In genomic region chr17:81166033-81166472, GRCh38 we compare ENCODE assay signal across 10 cellular contexts. TPM values are rescaled to one million over a fixed set of nuclear protein-coding genes. Genes with fewer than 3 reads are reported as not detected.
DNase-seq lines count a peak whose midpoint lies in the region; ATAC-seq, FAIRE-seq and TF ChIP-seq lines count a peak whose summit lies in the region.
"Had no signal": no experiment of that assay in that cellular context is flagged by ENCODE, and none has a peak within 500 bp of the region (broad histone marks: within the 10 kb centered on the region; RNA-seq: fewer than 3 reads in every experiment).

Gene AATK, minus strand, starts transcription at chr17:81166221. Its CDS starts 229 bp downstream, at chr17:81165992.

- H3K36me3 Mint-ChIP-seq in naive thymus-derived CD4-positive, alpha-beta T cell = no peaks in the 10 kb centered on the region

- TF ChIP-seq CTCF in AG04450 (IDR thresholded peaks at IDR 0.05; ENCODE audit: low read depth, low read length) (no peak), heart left ventricle (IDR thresholded peaks at IDR 0.05) (no peak), pancreas (IDR thresholded peaks at IDR 0.05) (no peak)

- peak within 1 kb of the TSS in 5 of 10 donors; percentile 23 to 76 (median 29) for H3K4me3 Mint-ChIP-seq in naive thymus-derived CD4-positive, alpha-beta T cell

- 1 to 13% (median 4%) methylated on average over 7 to 61 of the region's 62 CpGs for WGBS in heart left ventricle, 4 donors
- WGBS in pancreas, 2 donors = 1% methylated on average over 17 to 56 of the region's 62 CpGs

- H3K27me3 Mint-ChIP-seq in naive thymus-derived CD4-positive, alpha-beta T cell = peaks cover 0 to 19% (median 15%) of the 10 kb centered on the region in 5 donors

- intact Hi-C loops in heart left ventricle (cut with DNase I) = no loop called here
- intact Hi-C loops in pancreas (cut with DNase I) = no loop called here
- intact Hi-C loops in naive thymus-derived CD4-positive, alpha-beta T cell (cut with micrococcal nuclease) = no loop called here

- no peak for FAIRE-seq in pancreas (lab: Jason Lieb, UNC)

- H3K27ac ChIP-seq in AG04450 (ENCODE audit: low read depth, low read length) (no peak within 1 kb of the TSS), heart left ventricle (peak within 1 kb of the TSS in 5 of 12 donors; percentile 19 to 47 (median 40)), pancreas (peak within 1 kb of the TSS; percentile 87 to 93 (median 90))
- no peak within 1 kb of the TSS for H3K27ac ChIP-seq in naive thymus-derived CD4-positive, alpha-beta T cell (ENCODE audit: low read depth, low read length)
- H3K27ac ChIP-seq: epithelial cell of prostate had no signal

- H3K9me3 ChIP-seq in AG04450 (ENCODE audit: control insufficient read depth, insufficient read depth, low read length) = no peaks in the 10 kb centered on the region; the same call in 1 of the 2 replicates
- H3K9me3 ChIP-seq in heart left ventricle = no peaks in the 10 kb centered on the region
- H3K9me3 ChIP-seq in pancreas = no peaks in the 10 kb centered on the region
- no peaks in the 10 kb centered on the region for H3K9me3 ChIP-seq in naive thymus-derived CD4-positive, alpha-beta T cell (ENCODE audit: control insufficient read depth in 2 of 3, low read length in 3 of 3)

- H3K4me1 ChIP-seq in heart left ventricle = peaks cover 0 to 15% (median 4%) of the 10 kb centered on the region in 12 donors
- H3K4me1 ChIP-seq in pancreas = peaks cover 0 to 20% (median 16%) of the 10 kb centered on the region in 3 donors
- no peaks in the 10 kb centered on the region for H3K4me1 ChIP-seq in naive thymus-derived CD4-positive, alpha-beta T cell (ENCODE audit: control insufficient read depth in 2 of 2, insufficient read depth in 2 of 2, low read length in 2 of 2)

- H3K27ac Mint-ChIP-seq in naive thymus-derived CD4-positive, alpha-beta T cell = no peak within 1 kb of the TSS

- no peak for DNase-seq in AG04450 (ENCODE audit: low read depth, low spot score)
- peak; percentile 72 for DNase-seq in NCI-H69 (lab: John Stamatoyannopoulos, UW)
- DNase-seq in heart left ventricle = no peak
- DNase-seq in pancreas = no peak
- no peak for DNase-seq in NCI-H128 (lab: John Stamatoyannopoulos, UW; ENCODE audit: unreplicated experiment)
- no peak for DNase-seq in HUDEP-2 (lab: John Stamatoyannopoulos, UW; ENCODE audit: unreplicated experiment in 76 of 76)
- no peak for DNase-seq in naive thymus-derived CD4-positive, alpha-beta T cell
- DNase-seq in SW480 (ENCODE audit: low spot score) = no peak
- DNase-seq: OCI-M1 had no signal

- CTCF ChIA-PET in AG04450 (lab: Charles Lee) = no interaction called here
- CTCF ChIA-PET in naive thymus-derived CD4-positive, alpha-beta T cell (lab: Charles Lee) = no interaction called here

- H3K9me3 Mint-ChIP-seq in naive thymus-derived CD4-positive, alpha-beta T cell = peaks cover 0 to 1% (median 0%) of the 10 kb centered on the region in 11 donors

- peaks cover 46% of the 10 kb centered on the region for H3K27me3 ChIP-seq in AG04450 (ENCODE audit: control insufficient read depth, insufficient read depth, low read length)
- peaks cover 0 to 31% (median 4%) of the 10 kb centered on the region in 9 donors for H3K27me3 ChIP-seq in heart left ventricle
- H3K27me3 ChIP-seq in pancreas = no peaks in the 10 kb centered on the region
- no peaks in the 10 kb centered on the region for H3K27me3 ChIP-seq in naive thymus-derived CD4-positive, alpha-beta T cell (ENCODE audit: control insufficient read depth in 2 of 2, insufficient read depth in 2 of 2, low read length in 2 of 2)

- peak within 1 kb of the TSS; percentile 4; the same call in 1 of the 2 replicates for H3K4me3 ChIP-seq in AG04450 (ENCODE audit: low read depth, low read length)
- H3K4me3 ChIP-seq in heart left ventricle = peak within 1 kb of the TSS; percentile 16 to 56 (median 48)
- H3K4me3 ChIP-seq in pancreas = peak within 1 kb of the TSS; percentile 40 to 78 (median 66)
- H3K4me3 ChIP-seq in naive thymus-derived CD4-positive, alpha-beta T cell (ENCODE audit: low read length) = no peak within 1 kb of the TSS

- POLR2A ChIA-PET in AG04450 (lab: Yijun Ruan, JAX) = no interaction called here
- POLR2A ChIA-PET in naive thymus-derived CD4-positive, alpha-beta T cell (lab: Charles Lee) = no interaction called here

- ATAC-seq in heart left ventricle (no peak), pancreas (no peak)
- ATAC-seq in naive thymus-derived CD4-positive, alpha-beta T cell = no peak

- no peak for TF ChIP-seq POLR2A in heart left ventricle (IDR thresholded peaks at IDR 0.05)

- H3K36me3 ChIP-seq in heart left ventricle = no peaks in the 10 kb centered on the region
- no peaks in the 10 kb centered on the region for H3K36me3 ChIP-seq in pancreas
- no peaks in the 10 kb centered on the region for H3K36me3 ChIP-seq in naive thymus-derived CD4-positive, alpha-beta T cell (ENCODE audit: control insufficient read depth in 2 of 3, insufficient read depth in 3 of 3, low read length in 3 of 3)

- peaks cover 0 to 3% (median 0%) of the 10 kb centered on the region in 7 donors for H3K4me1 Mint-ChIP-seq in naive thymus-derived CD4-positive, alpha-beta T cell

RNA-seq across cellular contexts. Expression of gene AATK, which starts in this region (rescaled TPM):
- polyA plus RNA-seq in AG04450 (2011; rRNA removed) (0.16 TPM in 2 replicates), heart left ventricle (1 to 10 TPM; 1.3 to 3.9 TPM), pancreas (10 to 100 TPM; 24.3 to 40.1 TPM)
- 0.09 TPM in 1 of 2 replicates, not detected in the other for polyA minus RNA-seq in AG04450 (2011; rRNA and poly(A)+ RNA removed)
- total RNA-seq in heart left ventricle (10 to 100 TPM in 2 of 9 donors, 1 to 10 TPM in 7; 3.6 to 12.0 (median 9.6) TPM), pancreas (10 to 100 TPM; 24.9 to 49.6 (median 30.1) TPM)
- 10 to 100 TPM in 1 of 5 experiments, 1 to 10 TPM in 2, under 1 TPM in 2; 0.46 to 10.4 (median 1.4) TPM for total RNA-seq in naive thymus-derived CD4-positive, alpha-beta T cell
- polyA plus RNA-seq in naive thymus-derived CD4-positive, alpha-beta T cell = not detected

Comparison
In these comparisons a context has a peak if more than half of its experiments do, and no peak if none do; other contexts are left out.
1. RNA of gene AATK (polyA plus RNA-seq): 24.3 to 40.1 TPM in pancreas; 1.3 to 3.9 TPM in heart left ventricle, 0.16 TPM in AG04450 and not detected in naive thymus-derived CD4-positive, alpha-beta T cell; every median in the first group is over 4 times any median in the second.
2. H3K27ac ChIP-seq: peak in pancreas (4 of 4); none in AG04450 (single experiment) and naive thymus-derived CD4-positive, alpha-beta T cell (single experiment).